ENCODE assay signal across 21 cellular contexts in the genomic region with DNA sequence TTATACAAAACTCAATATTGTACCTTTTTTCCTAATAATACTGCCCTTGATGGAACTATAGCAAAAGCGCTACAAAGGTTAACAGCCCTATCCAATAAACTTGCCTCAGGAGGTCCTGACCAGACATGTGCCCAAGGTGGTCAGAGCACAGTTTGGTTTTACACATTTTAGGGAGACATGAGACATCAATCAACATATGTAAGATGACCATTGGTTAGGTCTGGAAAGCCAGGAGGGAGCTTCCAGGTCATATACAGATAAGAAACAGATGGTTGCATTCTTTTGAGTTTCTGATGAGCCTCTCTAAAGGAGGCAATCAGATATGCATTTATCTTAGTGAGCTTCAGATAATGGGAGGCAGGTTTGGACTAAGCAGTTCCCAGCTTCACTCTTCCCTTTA.
DNase-seq lines count a peak whose midpoint lies in the region; ATAC-seq, FAIRE-seq and TF ChIP-seq lines count a peak whose summit lies in the region.
"Had no signal": no experiment of that assay in that cellular context is flagged by ENCODE, and none has a peak within 500 bp of the region (broad histone marks: within the 10 kb centered on the region; RNA-seq: fewer than 3 reads in every experiment).

No MANE protein-coding gene starts in this region.

- dilution Hi-C loops in keratinocyte (cut with MboI; ENCODE audit: extremely low pct_ligation_motif_present, low sequenced_read_pairs), result no loop called here

- TF ChIP-seq RAD21 in HCT116 (IDR thresholded peaks at IDR 0.05; ENCODE audit: low read depth) (no peak), K562 (CRISPR knock-in tag; conservative IDR thresholded peaks at IDR 0.05 in 1 of 2, IDR thresholded peaks at IDR 0.05 in 1 of 2) (no peak)

- DNase-seq in GM18507 (ENCODE audit: extremely low spot score, insufficient read length, low read depth), result no peak
- DNase-seq in HCT116 (ENCODE audit: low read depth, low spot score), result no peak
- peak; percentile 22 to 65 (median 36) for DNase-seq in K562 (ENCODE audit: extremely low read depth in 1 of 4, low spot score in 3 of 4)
- DNase-seq in keratinocyte (ENCODE audit: low read depth, low spot score), result no peak
- DNase-seq in testis, result no peak
- DNase-seq in stimulated activated CD4-positive, alpha-beta T cell treated with anti-CD3 and anti-CD28 coated beads, Interleukin-4, amount 100 ng/mL, for 24 hours, result no peak
- no peak for DNase-seq in Ammon's horn (ENCODE audit: low spot score)
- no peak for DNase-seq in Kasumi-1 (lab: John Stamatoyannopoulos, UW)
- DNase-seq: CD4-positive, CD25-positive, alpha-beta regulatory T cell; CD8-positive, alpha-beta T cell; DMS153; DND-41; GM23248; H9; HFFc6 had no signal

- POLR2A ChIA-PET in HCT116 (lab: Charles Lee), result no interaction called here
- POLR2A ChIA-PET in K562 (lab: Yijun Ruan, JAX), result interaction anchor here (0.9 to 1.0 kb wide), 2 partner anchors 13 to 16 kb away, joined by 3 read pairs; no protein-coding TSS in a partner anchor

- FAIRE-seq in GM18507 (lab: Jason Lieb, UNC), result peak; percentile 45
- FAIRE-seq in K562 (lab: Jason Lieb, UNC), result no peak
- peak; percentile 66 for FAIRE-seq in keratinocyte (lab: Jason Lieb, UNC)
- FAIRE-seq: D721Med, G401.6, GM12892, GM19239 had no signal

- peak overlapping the region; percentile 51 for H2AFZ ChIP-seq in HCT116 (ENCODE audit: low read depth, low read length, poor library complexity, severe bottlenecking)
- peak overlapping the region; percentile 62; the same call in 1 of the 2 replicates for H2AFZ ChIP-seq in K562 (ENCODE audit: low read depth, low read length)
- H2AFZ ChIP-seq in keratinocyte (ENCODE audit: control insufficient read depth, low read length), result no peak overlapping the region
- H2AFZ ChIP-seq: GM23248 had no signal

- RAD21 ChIA-PET in HCT116 (lab: Charles Lee; ENCODE audit: low non-redundant PET in 1 of 2, low total read pairs in 2 of 2, uncharacterized antibody in 2 of 2, unreplicated experiment in 2 of 2), result no interaction called here

- no peaks in the 10 kb centered on the region for H3K79me2 ChIP-seq in HCT116 (ENCODE audit: insufficient read depth, low read length)
- H3K79me2 ChIP-seq in K562 (ENCODE audit: control insufficient read depth, insufficient read depth, low read length), result no peaks in the 10 kb centered on the region
- no peaks in the 10 kb centered on the region for H3K79me2 ChIP-seq in keratinocyte (ENCODE audit: control insufficient read depth, insufficient read depth, low read length)

- H3K27me3 ChIP-seq in HCT116 (ENCODE audit: insufficient read depth, low read length) (no peaks in the 10 kb centered on the region), K562 (ENCODE audit: control insufficient read depth in 2 of 2, insufficient read depth in 2 of 2, low read length in 2 of 2) (no peaks in the 10 kb centered on the region), keratinocyte (ENCODE audit: control insufficient read depth, extremely low read depth, insufficient read depth, low read length) (no peaks in the 10 kb centered on the region), testis (no peaks in the 10 kb centered on the region)
- H3K27me3 ChIP-seq: BLaER1 had no signal

- H3K9me1 ChIP-seq in K562 (ENCODE audit: control insufficient read depth, insufficient read depth, low read length), result no peaks in the 10 kb centered on the region
- H3K9me1 ChIP-seq in keratinocyte (ENCODE audit: control insufficient read depth, extremely low read depth, insufficient read depth, low read length), result no peaks in the 10 kb centered on the region

- BruUV-seq in HCT116 (replicated peaks; lab: Mats Ljungman, UMichigan) (no TSS peak), K562 (replicated peaks; lab: Mats Ljungman, UMichigan) (no TSS peak)

- H3K4me1 ChIP-seq in HCT116 (ENCODE audit: control insufficient read depth in 1 of 2, insufficient read depth in 2 of 2, low read length in 2 of 2) (peaks cover 12 to 45% of the 10 kb centered on the region in 2 experiments), K562 (replicated peaks in 1 of 2; ENCODE audit: control insufficient read depth in 2 of 2, insufficient read depth in 2 of 2, low read length in 2 of 2) (peaks cover 10 to 19% of the 10 kb centered on the region in 2 experiments; a peak in 4 of 5 replicates), keratinocyte (ENCODE audit: control insufficient read depth, extremely low read depth, insufficient read depth, low read length) (peaks cover 33% of the 10 kb centered on the region), testis (no peaks in the 10 kb centered on the region)
- H3K4me1 ChIP-seq: BLaER1 had no signal

- ATAC-seq in HCT116, result no peak
- peak; percentile 20 for ATAC-seq in K562
- ATAC-seq: CD8-positive, alpha-beta T cell had no signal

- no peak for TF ChIP-seq EP300 in K562 (IDR thresholded peaks at IDR 0.05; ENCODE audit: low read length)

- in situ Hi-C loops in K562 (cut with MboI), result no loop called here

- WGBS in K562 (ENCODE audit: insufficient coverage, low coverage, missing lambda C conversion rate), result 36% methylated on average over 1 of the region's 1 CpG
- WGBS in testis, 2 donors, result 87 to 88% methylated on average over 1 of the region's 1 CpG

- no peaks in the 10 kb centered on the region for H3K9me3 ChIP-seq in HCT116 (ENCODE audit: control insufficient read depth in 1 of 2, insufficient read depth in 1 of 2, low read depth in 1 of 2, low read length in 2 of 2)
- H3K9me3 ChIP-seq in K562 (replicated peaks; ENCODE audit: control insufficient read depth, insufficient read depth, low read depth, low read length), result peaks cover 2% of the 10 kb centered on the region; the same call in 1 of the 2 replicates
- no peaks in the 10 kb centered on the region for H3K9me3 ChIP-seq in keratinocyte (ENCODE audit: control insufficient read depth, low read depth, low read length)
- H3K9me3 ChIP-seq in testis, result no peaks in the 10 kb centered on the region

- no peak overlapping the region for H3K9ac ChIP-seq in HCT116 (ENCODE audit: low read length)
- no peak overlapping the region for H3K9ac ChIP-seq in K562 (ENCODE audit: insufficient read depth in 1 of 2, low read depth in 2 of 2, low read length in 2 of 2)
- no peak overlapping the region for H3K9ac ChIP-seq in keratinocyte (ENCODE audit: control insufficient read depth, extremely low read depth, insufficient read depth, low read length)
- H3K9ac ChIP-seq: BLaER1, GM23248 had no signal

- H3K4me3 ChIP-seq in HCT116 (replicated peaks in 1 of 2; ENCODE audit: low read depth in 1 of 2, low read length in 2 of 2) (no peak overlapping the region), K562 (no peak overlapping the region), keratinocyte (ENCODE audit: control insufficient read depth in 2 of 3, extremely low read depth in 1 of 3, insufficient read depth in 2 of 3, low read depth in 1 of 3, low read length in 3 of 3) (no peak overlapping the region), testis (no peak overlapping the region)
- H3K4me3 ChIP-seq: BLaER1, GM23248 had no signal

- H3K36me3 ChIP-seq in HCT116 (ENCODE audit: control insufficient read depth in 1 of 2, insufficient read depth in 2 of 2, low read length in 2 of 2) (no peaks in the 10 kb centered on the region), K562 (ENCODE audit: control insufficient read depth, insufficient read depth, low read length) (no peaks in the 10 kb centered on the region; the same call in 2 of the 3 replicates), keratinocyte (ENCODE audit: control insufficient read depth in 2 of 2, extremely low read depth in 1 of 2, insufficient read depth in 2 of 2, low read length in 2 of 2) (no peaks in the 10 kb centered on the region), testis (ENCODE audit: low read depth, missing control alignments) (no peaks in the 10 kb centered on the region)
- H3K36me3 ChIP-seq: BLaER1 had no signal

- CTCF ChIA-PET in HCT116 (lab: Charles Lee) (no interaction called here), K562 (lab: Yijun Ruan, JAX; ENCODE audit: low intra/inter-chr PET ratio) (no interaction called here)

- H3K9me2 ChIP-seq in HCT116 (ENCODE audit: insufficient read depth), result no peaks in the 10 kb centered on the region

- TF ChIP-seq CTCF in HCT116 (IDR thresholded peaks at IDR 0.05 in 2 of 3, conservative IDR thresholded peaks at IDR 0.05 in 1 of 3; ENCODE audit: borderline replicate concordance in 1 of 3, insufficient read depth in 1 of 3, low read depth in 2 of 3, low read length in 2 of 3) (no peak), K562 (IDR thresholded peaks at IDR 0.05 in 2 of 3, conservative IDR thresholded peaks at IDR 0.05 in 1 of 3; ENCODE audit: insufficient read depth in 2 of 3, low read depth in 1 of 3, low read length in 3 of 3) (no peak), keratinocyte (optimal IDR thresholded peaks at IDR 0.05 in 1 of 3, IDR thresholded peaks at IDR 0.05 in 1 of 3, conservative IDR thresholded peaks at IDR 0.05 in 1 of 3; ENCODE audit: extremely low read depth in 1 of 3, insufficient read depth in 2 of 3, low read length in 3 of 3) (no peak), testis (IDR thresholded peaks at IDR 0.05) (no peak)

- intact Hi-C loops in HCT116 (cut with micrococcal nuclease) (no loop called here), K562 (cut with micrococcal nuclease) (loop anchor here (10.0 kb wide), 1 partner anchor 481 kb away; a partner anchor contains a TSS), testis (cut with DNase I; ENCODE audit: low total_unique reads) (no loop called here)

- H3K27ac ChIP-seq in HCT116 (ENCODE audit: low read depth, low read length) (no peak overlapping the region), K562 (ENCODE audit: extremely low read depth, low read depth, low read length) (peak overlapping the region; percentile 35; the same call in 2 of the 3 replicates), keratinocyte (ENCODE audit: control insufficient read depth, insufficient read depth, low read length) (no peak overlapping the region), testis (no peak overlapping the region)
- H3K27ac ChIP-seq: BLaER1, C4-2B, GM23248 had no signal

- H3K4me2 ChIP-seq in HCT116 (ENCODE audit: low read length) (no peak overlapping the region), K562 (ENCODE audit: insufficient read depth, low read length) (no peak overlapping the region), keratinocyte (ENCODE audit: control insufficient read depth, extremely low read depth, insufficient read depth, low read depth, low read length) (no peak overlapping the region)
- H3K4me2 ChIP-seq: BLaER1 had no signal

- no peak for TF ChIP-seq POLR2A in HCT116 (IDR thresholded peaks at IDR 0.05; ENCODE audit: borderline replicate concordance, extremely low read depth, insufficient read depth, insufficient read length)
- TF ChIP-seq POLR2A in K562 (conservative IDR thresholded peaks at IDR 0.05), result no peak
- no peak for TF ChIP-seq POLR2A in testis (IDR thresholded peaks at IDR 0.05)

- H4K20me1 ChIP-seq in HCT116 (ENCODE audit: insufficient read depth) (no peaks in the 10 kb centered on the region), K562 (replicated peaks; ENCODE audit: control insufficient read depth, insufficient read depth, low read length) (no peaks in the 10 kb centered on the region), keratinocyte (ENCODE audit: control insufficient read depth, extremely low read depth, insufficient read depth, low read length) (no peaks in the 10 kb centered on the region)
- H4K20me1 ChIP-seq: BLaER1 had no signal

TF ChIP-seq in HCT116, 20 proteins besides CTCF, POLR2A, EP300 and RAD21 (continues in another document):
- no peak for TF ChIP-seq EZH2phosphoT487 (IDR thresholded peaks at IDR 0.05; ENCODE audit: borderline replicate concordance)

Comparison
In these comparisons a context has a peak if more than half of its experiments do, and no peak if none do; other contexts are left out.
1. DNase-seq: peak in K562 (4 of 4); none in GM18507 (single experiment), HCT116 (single experiment), keratinocyte (single experiment), testis (single experiment), stimulated activated CD4-positive, alpha-beta T cell treated with anti-CD3 and anti-CD28 coated beads, Interleukin-4, amount 100 ng/mL, for 24 hours (single experiment), Ammon's horn (single experiment) and Kasumi-1 (0 of 2).